16 cellular contexts compared by ENCODE assay signal in the genomic region with DNA sequence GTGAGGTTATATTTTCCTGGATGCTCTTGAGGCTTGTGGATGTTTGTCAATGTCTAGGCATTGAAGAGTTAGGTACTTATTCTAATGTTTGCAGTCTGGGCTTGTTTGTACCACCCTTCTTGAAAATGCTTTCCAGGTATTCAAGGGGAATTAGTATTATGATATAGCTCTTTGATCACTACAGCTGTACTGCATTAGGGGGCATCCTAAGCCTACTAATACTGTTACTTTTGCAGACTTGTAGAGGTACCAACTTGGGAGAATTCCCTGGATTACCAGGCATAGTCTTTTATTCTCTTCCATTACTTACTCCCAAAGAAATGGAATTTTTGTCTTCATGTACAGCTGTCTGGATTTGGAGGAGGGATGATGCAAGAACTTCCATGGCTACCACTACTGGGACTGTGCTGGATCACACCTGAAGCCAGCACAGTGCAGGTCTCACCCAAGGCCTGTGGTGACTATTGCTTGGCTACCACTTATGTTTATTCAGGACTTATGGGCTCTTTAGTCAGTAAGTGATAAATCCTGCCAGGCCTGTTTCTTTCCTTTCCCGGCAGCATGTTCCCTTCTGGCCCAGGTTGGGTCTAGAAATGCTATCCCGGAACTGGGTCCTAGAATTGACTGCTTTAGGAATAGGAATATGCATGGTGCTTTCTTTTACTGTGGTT.
DNase-seq lines count a peak whose midpoint lies in the region; ATAC-seq and TF ChIP-seq lines count a peak whose summit lies in the region.
"Had no signal": no experiment of that assay in that cellular context is flagged by ENCODE, and none has a peak within 500 bp of the region (broad histone marks: within the 10 kb centered on the region; RNA-seq: fewer than 3 reads in every experiment).

No MANE protein-coding gene starts in this region.

- no peaks in the 10 kb centered on the region for H3K27me3 ChIP-seq in GM23338 (ENCODE audit: insufficient read depth)
- no peaks in the 10 kb centered on the region for H3K27me3 ChIP-seq in endodermal cell (ENCODE audit: control insufficient read depth, insufficient read depth, low read length, poor library complexity, severe bottlenecking)
- no peaks in the 10 kb centered on the region for H3K27me3 ChIP-seq in neural progenitor cell
- no peaks in the 10 kb centered on the region for H3K27me3 ChIP-seq in heart right ventricle

- CTCF ChIA-PET in GM10248 (lab: Yijun Ruan, JAX) = no interaction called here

- no peaks in the 10 kb centered on the region for H3K9me3 ChIP-seq in endodermal cell (ENCODE audit: control insufficient read depth, low read length)
- H3K9me3 ChIP-seq in neural progenitor cell (ENCODE audit: low read depth) = no peaks in the 10 kb centered on the region
- peaks cover 0 to 61% (median 8%) of the 10 kb centered on the region in 11 donors for H3K9me3 ChIP-seq in heart right ventricle

- no peaks in the 10 kb centered on the region for H3K36me3 Mint-ChIP-seq in GM23338 (ENCODE audit: low read depth)
- no peaks in the 10 kb centered on the region for H3K36me3 Mint-ChIP-seq in endodermal cell (ENCODE audit: low read depth)
- H3K36me3 Mint-ChIP-seq in neural progenitor cell = no peaks in the 10 kb centered on the region
- H3K36me3 Mint-ChIP-seq: CD14-positive monocyte; CD4-positive, alpha-beta memory T cell had no signal

- H3K4me1 Mint-ChIP-seq in GM23338 = no peaks in the 10 kb centered on the region
- H3K4me1 Mint-ChIP-seq in endodermal cell = no peaks in the 10 kb centered on the region
- H3K4me1 Mint-ChIP-seq in neural progenitor cell = no peaks in the 10 kb centered on the region
- H3K4me1 Mint-ChIP-seq: CD14-positive monocyte; CD4-positive, alpha-beta memory T cell had no signal

- no peaks in the 10 kb centered on the region for H3K9me2 ChIP-seq in GM23338 (ENCODE audit: insufficient read depth)

- no peaks in the 10 kb centered on the region for H3K36me3 ChIP-seq in GM23338 (ENCODE audit: insufficient read depth)
- no peaks in the 10 kb centered on the region for H3K36me3 ChIP-seq in endodermal cell (ENCODE audit: control insufficient read depth, insufficient read depth, low read length)
- no peaks in the 10 kb centered on the region for H3K36me3 ChIP-seq in neural progenitor cell
- H3K36me3 ChIP-seq in heart right ventricle = no peaks in the 10 kb centered on the region

- H3K4me3 ChIP-seq in GM23338 = no peak overlapping the region
- no peak overlapping the region for H3K4me3 ChIP-seq in endodermal cell (ENCODE audit: low read length)
- H3K4me3 ChIP-seq in neural progenitor cell = no peak overlapping the region
- H3K4me3 ChIP-seq in heart right ventricle = no peak overlapping the region
- H3K4me3 ChIP-seq: K562 had no signal

- H3K27me3 Mint-ChIP-seq in GM23338 (ENCODE audit: insufficient read depth, low read depth, poor library complexity) (no peaks in the 10 kb centered on the region), endodermal cell (ENCODE audit: insufficient read depth) (peaks cover 14% of the 10 kb centered on the region), neural progenitor cell (ENCODE audit: insufficient read depth, low read depth) (peaks cover 4% of the 10 kb centered on the region)
- H3K27me3 Mint-ChIP-seq: CD4-positive, alpha-beta memory T cell had no signal

- H3K27ac Mint-ChIP-seq in GM23338 (no peak overlapping the region), endodermal cell (no peak overlapping the region), neural progenitor cell (no peak overlapping the region)
- H3K27ac Mint-ChIP-seq: CD4-positive, alpha-beta memory T cell had no signal

- WGBS in endodermal cell (ENCODE audit: insufficient coverage in 1 of 2, insufficient read length in 1 of 2), 2 experiments = 83% methylated on average over 2 of the region's 2 CpGs; no CpG with 5 or more reads in 1 of the 2 experiments
- WGBS in heart right ventricle, 2 donors = 85 to 86% methylated on average over 2 of the region's 2 CpGs

- ATAC-seq in GM23338 = no peak
- no peak for ATAC-seq in heart right ventricle
- ATAC-seq: K562 had no signal

- H2AFZ ChIP-seq in GM23338 (no peak overlapping the region), neural progenitor cell (replicated peaks) (no peak overlapping the region)

- H3K9ac ChIP-seq in endodermal cell (ENCODE audit: extremely low read depth, low read length, poor library complexity, severe bottlenecking) (no peak overlapping the region), neural progenitor cell (no peak overlapping the region)

- H3F3A ChIP-seq in GM23338 (replicated peaks; ENCODE audit: low read depth) (no peaks in the 10 kb centered on the region), neural progenitor cell (ENCODE audit: low read depth) (no peaks in the 10 kb centered on the region)

- H4K20me1 ChIP-seq in GM23338 (replicated peaks; ENCODE audit: insufficient read depth) = no peaks in the 10 kb centered on the region
- no peaks in the 10 kb centered on the region for H4K20me1 ChIP-seq in neural progenitor cell (ENCODE audit: low read depth)

- H3K27ac ChIP-seq in GM23338 (ENCODE audit: low read depth) = no peak overlapping the region
- no peak overlapping the region for H3K27ac ChIP-seq in endodermal cell (ENCODE audit: low read depth, low read length)
- H3K27ac ChIP-seq in neural progenitor cell = no peak overlapping the region
- H3K27ac ChIP-seq in heart right ventricle = no peak overlapping the region

- intact Hi-C loops in heart right ventricle (cut with DNase I) = no loop called here

- no peak overlapping the region for H3K4me3 Mint-ChIP-seq in GM23338
- no peak overlapping the region for H3K4me3 Mint-ChIP-seq in endodermal cell
- H3K4me3 Mint-ChIP-seq in neural progenitor cell = no peak overlapping the region
- H3K4me3 Mint-ChIP-seq: CD14-positive monocyte; CD4-positive, alpha-beta memory T cell had no signal

- H3K4me1 ChIP-seq in GM23338 (ENCODE audit: insufficient read depth) = no peaks in the 10 kb centered on the region
- no peaks in the 10 kb centered on the region for H3K4me1 ChIP-seq in endodermal cell (ENCODE audit: control insufficient read depth, insufficient read depth, low read length)
- no peaks in the 10 kb centered on the region for H3K4me1 ChIP-seq in neural progenitor cell
- no peaks in the 10 kb centered on the region for H3K4me1 ChIP-seq in heart right ventricle

- DNase-seq in DMS53 (lab: John Stamatoyannopoulos, UW) (peak; percentile 62), GM23338 (ENCODE audit: low spot score) (no peak), endodermal cell (no peak), neural progenitor cell (ENCODE audit: low spot score) (no peak), GM10248 (ENCODE audit: extremely low spot score) (no peak), Ammon's horn (ENCODE audit: low spot score) (no peak), heart right ventricle (no peak)
- DNase-seq: ACHN; CD4-positive, alpha-beta memory T cell; DMS153; DND-41; EL; HCEC 1CT; IMR-90 had no signal

- POLR2A ChIA-PET in GM10248 (lab: Yijun Ruan, JAX) = no interaction called here

- TF ChIP-seq CTCF in GM23338 (conservative IDR thresholded peaks at IDR 0.05; ENCODE audit: low read depth in 2 of 2) (peak; percentile 21 to 41; a peak in 3 of 4 replicates), endodermal cell (conservative IDR thresholded peaks at IDR 0.05) (peak; percentile 60), neural progenitor cell (IDR thresholded peaks at IDR 0.05) (peak; percentile 33), GM10248 (IDR thresholded peaks at IDR 0.05; ENCODE audit: control extremely low read depth, extremely low read depth, low read depth, missing control alignments) (no peak), heart right ventricle (IDR thresholded peaks at IDR 0.05) (no peak)

- H3K79me2 ChIP-seq in GM23338 (replicated peaks; ENCODE audit: insufficient read depth) (no peaks in the 10 kb centered on the region), neural progenitor cell (ENCODE audit: low read depth) (no peaks in the 10 kb centered on the region)

- H3K9me3 Mint-ChIP-seq in GM23338 (peaks cover 7% of the 10 kb centered on the region; the same call in 1 of the 3 replicates), endodermal cell (peaks cover 12% of the 10 kb centered on the region), neural progenitor cell (peaks cover 14% of the 10 kb centered on the region)

- no peak overlapping the region for H3K4me2 ChIP-seq in GM23338
- no peak overlapping the region for H3K4me2 ChIP-seq in neural progenitor cell

TF ChIP-seq in GM23338, 12 proteins besides CTCF, POLR2A, EP300 and RAD21:
- TF ChIP-seq, protein P1, sequence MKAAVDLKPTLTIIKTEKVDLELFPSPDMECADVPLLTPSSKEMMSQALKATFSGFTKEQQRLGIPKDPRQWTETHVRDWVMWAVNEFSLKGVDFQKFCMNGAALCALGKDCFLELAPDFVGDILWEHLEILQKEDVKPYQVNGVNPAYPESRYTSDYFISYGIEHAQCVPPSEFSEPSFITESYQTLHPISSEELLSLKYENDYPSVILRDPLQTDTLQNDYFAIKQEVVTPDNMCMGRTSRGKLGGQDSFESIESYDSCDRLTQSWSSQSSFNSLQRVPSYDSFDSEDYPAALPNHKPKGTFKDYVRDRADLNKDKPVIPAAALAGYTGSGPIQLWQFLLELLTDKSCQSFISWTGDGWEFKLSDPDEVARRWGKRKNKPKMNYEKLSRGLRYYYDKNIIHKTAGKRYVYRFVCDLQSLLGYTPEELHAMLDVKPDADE (IDR thresholded peaks at IDR 0.05) = no peak
- no peak for TF ChIP-seq CREB1 (CRISPR knock-in tag; IDR thresholded peaks at IDR 0.05; ENCODE audit: low read depth)
- no peak for TF ChIP-seq ZNF114 (CRISPR knock-in tag; IDR thresholded peaks at IDR 0.05)
- TF ChIP-seq POLR2AphosphoS5 (IDR thresholded peaks at IDR 0.05; ENCODE audit: low read depth) = no peak
- TF ChIP-seq EZH2phosphoT487 (IDR thresholded peaks at IDR 0.05; ENCODE audit: unreplicated experiment) = no peak
- no peak for TF ChIP-seq EZH2 (IDR thresholded peaks at IDR 0.05; ENCODE audit: low read depth, unreplicated experiment)
- TF ChIP-seq JUNB (IDR thresholded peaks at IDR 0.05; ENCODE audit: unreplicated experiment) = no peak

Comparison
In these comparisons a context has a peak if more than half of its experiments do, and no peak if none do; other contexts are left out.
1. CTCF ChIP-seq: peak in GM23338 (2 of 2), endodermal cell (single experiment) and neural progenitor cell (single experiment); none in GM10248 (single experiment) and heart right ventricle (0 of 9).